10 cellular contexts compared by ENCODE assay signal in genomic region chr7:130897515-130898419, GRCh38.
DNase-seq lines count a peak whose midpoint lies in the region; ATAC-seq and TF ChIP-seq lines count a peak whose summit lies in the region.
"Had no signal": no experiment of that assay in that cellular context is flagged by ENCODE, and none has a peak within 500 bp of the region (broad histone marks: within the 10 kb centered on the region; RNA-seq: fewer than 3 reads in every experiment).

No MANE protein-coding gene starts in this region.

- no peak overlapping the region for H3K9ac ChIP-seq in liver (ENCODE audit: low read depth in 1 of 2, low read length in 2 of 2)

- intact Hi-C loops in heart right ventricle (cut with DNase I), result loop anchor here (2.0 to 10.0 kb wide), 12 partner anchors 90 to 545 kb away; no protein-coding TSS in a partner anchor
- intact Hi-C loops in Right ventricle myocardium inferior (cut with DNase I), result loop anchor here (2.0 to 5.0 kb wide), 4 partner anchors 110 to 405 kb away; no protein-coding TSS in a partner anchor
- intact Hi-C loops in aorta (cut with DNase I), result loop anchor here (5.0 to 10.0 kb wide), 4 partner anchors 107 to 527 kb away; no protein-coding TSS in a partner anchor

- H3K4me3 Mint-ChIP-seq in activated CD8-positive, alpha-beta memory T cell treated with anti-CD3 and anti-CD28 coated beads, Interleukin-2, amount 10 ng/mL, durations not matched to agents 7 days and 5 days, result no peak overlapping the region

- H3K36me3 Mint-ChIP-seq in activated CD8-positive, alpha-beta memory T cell treated with anti-CD3 and anti-CD28 coated beads, Interleukin-2, amount 10 ng/mL, durations not matched to agents 7 days and 5 days, result peaks cover 60% of the 10 kb centered on the region

- H3K9me3 Mint-ChIP-seq in activated CD8-positive, alpha-beta memory T cell treated with anti-CD3 and anti-CD28 coated beads, Interleukin-2, amount 10 ng/mL, durations not matched to agents 7 days and 5 days (ENCODE audit: low read depth), result no peaks in the 10 kb centered on the region

- CTCF ChIA-PET in activated CD8-positive, alpha-beta memory T cell treated with anti-CD3 and anti-CD28 coated beads, Interleukin-2, amount 10 ng/mL, durations not matched to agents 7 days and 5 days (lab: Charles Lee), result interaction anchor here (0.7 to 4.9 kb wide), 57 partner anchors 7 to 757 kb away, joined by 3 to 53 read pairs (median 6); no protein-coding TSS in a partner anchor

- peaks cover 83% of the 10 kb centered on the region for H3K4me1 Mint-ChIP-seq in activated CD8-positive, alpha-beta memory T cell treated with anti-CD3 and anti-CD28 coated beads, Interleukin-2, amount 10 ng/mL, durations not matched to agents 7 days and 5 days

- ATAC-seq in heart right ventricle, result peak in 2 of 8 donors; percentile 0 to 2
- ATAC-seq in Right ventricle myocardium inferior, result no peak
- ATAC-seq in activated CD8-positive, alpha-beta memory T cell treated with anti-CD3 and anti-CD28 coated beads, Interleukin-2, amount 10 ng/mL, durations not matched to agents 7 days and 5 days, result no peak
- peak; percentile 5 for ATAC-seq in aorta (ENCODE audit: low FRiP score)
- no peak for ATAC-seq in HG03025 (IDR thresholded peaks at IDR 0.05; ENCODE audit: low FRiP score, unreplicated experiment)

- TF ChIP-seq CTCF in heart right ventricle (IDR thresholded peaks at IDR 0.05) (no peak), liver (IDR thresholded peaks at IDR 0.05; ENCODE audit: low read depth, low read length, missing input control) (no peak)

- H3K4me3 ChIP-seq in heart right ventricle (no peak overlapping the region), liver (ENCODE audit: low read depth in 1 of 3, low read length in 3 of 3) (no peak overlapping the region), aorta (ENCODE audit: low read length in 2 of 2) (no peak overlapping the region)
- H3K4me3 ChIP-seq: cardiac muscle cell had no signal

- DNase-seq in heart right ventricle (no peak), Right ventricle myocardium inferior (ENCODE audit: missing footprints) (no peak), aorta (no peak), germinal center (ENCODE audit: low spot score) (no peak), GM19238 (ENCODE audit: insufficient read length, low spot score) (no peak)
- no peak for DNase-seq in activated CD8-positive, alpha-beta memory T cell treated with anti-CD3 and anti-CD28 coated beads, Interleukin-2, amount 10 ng/mL, durations not matched to agents 7 days and 5 days
- DNase-seq: NCI-H2081 treated with DMSO at 0.1 percent for 48 hours had no signal

- H3K27ac ChIP-seq in heart right ventricle (peak overlapping the region in 7 of 10 donors; percentile 11 to 74 (median 56)), liver (ENCODE audit: low read depth in 1 of 2, low read length in 2 of 2) (peak overlapping the region; percentile 19 to 33), aorta (ENCODE audit: low read depth in 1 of 2, low read length in 2 of 2) (no peak overlapping the region)
- H3K27ac ChIP-seq: cardiac muscle cell had no signal

- H3K4me1 ChIP-seq in heart right ventricle (peaks cover 20 to 92% (median 63%) of the 10 kb centered on the region in 9 donors), liver (ENCODE audit: control insufficient read depth in 4 of 4, insufficient read depth in 4 of 4, low read length in 3 of 4) (peaks cover 9 to 58% (median 42%) of the 10 kb centered on the region in 4 donors), aorta (ENCODE audit: control insufficient read depth in 1 of 2, insufficient read depth in 2 of 2, low read length in 2 of 2) (peaks cover 0 to 6% of the 10 kb centered on the region in 2 donors)

- WGBS in heart right ventricle, 2 donors, result 85 to 92% methylated on average over 24 of the region's 24 CpGs
- WGBS in liver, result 81% methylated on average over 24 of the region's 24 CpGs
- WGBS in aorta, 2 donors, result 82 to 83% methylated on average over 24 of the region's 24 CpGs

- no peak for TF ChIP-seq RAD21 in liver (IDR thresholded peaks at IDR 0.05)

- H3K27ac Mint-ChIP-seq in activated CD8-positive, alpha-beta memory T cell treated with anti-CD3 and anti-CD28 coated beads, Interleukin-2, amount 10 ng/mL, durations not matched to agents 7 days and 5 days, result peak overlapping the region; percentile 74

- H3K9me3 ChIP-seq in heart right ventricle (no peaks in the 10 kb centered on the region), liver (ENCODE audit: control insufficient read depth in 4 of 4, low read length in 3 of 4) (no peaks in the 10 kb centered on the region), aorta (ENCODE audit: control insufficient read depth, low read length) (no peaks in the 10 kb centered on the region)

- peaks cover 0 to 90% (median 7%) of the 10 kb centered on the region in 9 donors for H3K36me3 ChIP-seq in heart right ventricle
- peaks cover 0 to 10% (median 4%) of the 10 kb centered on the region in 4 donors for H3K36me3 ChIP-seq in liver (ENCODE audit: control insufficient read depth in 4 of 4, insufficient read depth in 3 of 4, low read depth in 1 of 4, low read length in 3 of 4)
- no peaks in the 10 kb centered on the region for H3K36me3 ChIP-seq in aorta (ENCODE audit: control insufficient read depth in 1 of 2, insufficient read depth in 2 of 2, low read length in 1 of 2)
- H3K36me3 ChIP-seq: cardiac muscle cell had no signal

- no peaks in the 10 kb centered on the region for H3K27me3 ChIP-seq in heart right ventricle
- H3K27me3 ChIP-seq in liver (ENCODE audit: control insufficient read depth in 4 of 4, insufficient read depth in 4 of 4, low read length in 3 of 4), result no peaks in the 10 kb centered on the region
- H3K27me3 ChIP-seq in aorta (ENCODE audit: control insufficient read depth in 1 of 2, insufficient read depth in 2 of 2, low read length in 1 of 2), result no peaks in the 10 kb centered on the region
- H3K27me3 ChIP-seq: cardiac muscle cell had no signal

- H3K27me3 Mint-ChIP-seq in activated CD8-positive, alpha-beta memory T cell treated with anti-CD3 and anti-CD28 coated beads, Interleukin-2, amount 10 ng/mL, durations not matched to agents 7 days and 5 days, result no peaks in the 10 kb centered on the region

TF ChIP-seq in liver, 16 proteins besides CTCF, POLR2A, EP300 and RAD21:
- TF ChIP-seq MAX (IDR thresholded peaks at IDR 0.05), result no peak
- no peak for TF ChIP-seq HNF4A (conservative IDR thresholded peaks at IDR 0.05)

Comparison
In these comparisons a context has a peak if more than half of its experiments do, and no peak if none do; other contexts are left out.
1. H3K27ac ChIP-seq: peak in heart right ventricle (7 of 10) and liver (2 of 2); none in aorta (0 of 2).